ENCODE assay signal across 11 cellular contexts in genomic region chr7:47720141-47720906, GRCh38.
DNase-seq lines count a peak whose midpoint lies in the region; ATAC-seq and TF ChIP-seq lines count a peak whose summit lies in the region.
"Had no signal": no experiment of that assay in that cellular context is flagged by ENCODE, and none has a peak within 500 bp of the region (broad histone marks: within the 10 kb centered on the region; RNA-seq: fewer than 3 reads in every experiment).

No MANE protein-coding gene starts in this region.

- no peaks in the 10 kb centered on the region for H3K36me3 Mint-ChIP-seq in activated T-cell treated with anti-CD3 and anti-CD28 coated beads, Interleukin-2, amount 50 U/mL, for 24 hours (ENCODE audit: low read depth)
- no peaks in the 10 kb centered on the region for H3K36me3 Mint-ChIP-seq in activated CD8-positive, alpha-beta memory T cell treated with anti-CD3 and anti-CD28 coated beads, Interleukin-2, amount 10 ng/mL, durations not matched to agents 7 days and 5 days

- H3K27me3 Mint-ChIP-seq in activated T-cell treated with anti-CD3 and anti-CD28 coated beads, Interleukin-2, amount 50 U/mL, for 24 hours = no peaks in the 10 kb centered on the region
- no peaks in the 10 kb centered on the region for H3K27me3 Mint-ChIP-seq in activated CD8-positive, alpha-beta memory T cell treated with anti-CD3 and anti-CD28 coated beads, Interleukin-2, amount 10 ng/mL, durations not matched to agents 7 days and 5 days

- no peaks in the 10 kb centered on the region for H3K9me3 Mint-ChIP-seq in activated T-cell treated with anti-CD3 and anti-CD28 coated beads, Interleukin-2, amount 50 U/mL, for 24 hours
- H3K9me3 Mint-ChIP-seq in activated CD8-positive, alpha-beta memory T cell treated with anti-CD3 and anti-CD28 coated beads, Interleukin-2, amount 10 ng/mL, durations not matched to agents 7 days and 5 days (ENCODE audit: low read depth) = no peaks in the 10 kb centered on the region
- H3K9me3 Mint-ChIP-seq: T-helper 1 cell treated with Interleukin-12 subunit alpha and Interleukin-12 subunit beta and Interleukin-4 antibody, amounts not matched to agents 30 μg/mL and 1 μg/mL, for 36 hours had no signal

- H3K9me3 ChIP-seq in psoas muscle = no peaks in the 10 kb centered on the region
- H3K9me3 ChIP-seq: breast epithelium had no signal

- intact Hi-C loops in psoas muscle (cut with DNase I) = no loop called here

- H3K4me1 ChIP-seq in psoas muscle = no peaks in the 10 kb centered on the region

- H3K4me3 Mint-ChIP-seq in activated T-cell treated with anti-CD3 and anti-CD28 coated beads, Interleukin-2, amount 50 U/mL, for 24 hours = no peak overlapping the region
- H3K4me3 Mint-ChIP-seq in activated CD8-positive, alpha-beta memory T cell treated with anti-CD3 and anti-CD28 coated beads, Interleukin-2, amount 10 ng/mL, durations not matched to agents 7 days and 5 days = no peak overlapping the region
- H3K4me3 Mint-ChIP-seq: T-helper 1 cell treated with Interleukin-12 subunit alpha and Interleukin-12 subunit beta and Interleukin-4 antibody, amounts not matched to agents 30 μg/mL and 1 μg/mL, for 36 hours had no signal

- no peaks in the 10 kb centered on the region for H3K36me3 ChIP-seq in psoas muscle (ENCODE audit: insufficient read depth in 1 of 2, low read depth in 1 of 2)
- H3K36me3 ChIP-seq: breast epithelium had no signal

- peak; percentile 56 to 84 for DNase-seq in cardiac fibroblast (ENCODE audit: low read depth in 2 of 2)
- peak; percentile 69 to 79 for DNase-seq in psoas muscle
- DNase-seq in SKM-1 treated with dmso at 0.1 percent for 144 hours (lab: John Stamatoyannopoulos, UW; ENCODE audit: unreplicated experiment) = no peak
- DNase-seq in activated T-cell treated with anti-CD3 and anti-CD28 coated beads, Interleukin-2, amount 50 U/mL, for 24 hours = no peak
- no peak for DNase-seq in activated CD8-positive, alpha-beta memory T cell treated with anti-CD3 and anti-CD28 coated beads, Interleukin-2, amount 10 ng/mL, durations not matched to agents 7 days and 5 days

- no peak overlapping the region for H3K4me3 ChIP-seq in cardiac fibroblast (replicated peaks in 1 of 2; ENCODE audit: low read depth in 2 of 2, low read length in 2 of 2)
- H3K4me3 ChIP-seq in psoas muscle = no peak overlapping the region
- H3K4me3 ChIP-seq: breast epithelium, lung had no signal

- no peak overlapping the region for H3K27ac Mint-ChIP-seq in activated T-cell treated with anti-CD3 and anti-CD28 coated beads, Interleukin-2, amount 50 U/mL, for 24 hours
- no peak overlapping the region for H3K27ac Mint-ChIP-seq in activated CD8-positive, alpha-beta memory T cell treated with anti-CD3 and anti-CD28 coated beads, Interleukin-2, amount 10 ng/mL, durations not matched to agents 7 days and 5 days
- H3K27ac Mint-ChIP-seq: T-helper 1 cell treated with Interleukin-12 subunit alpha and Interleukin-12 subunit beta and Interleukin-4 antibody, amounts not matched to agents 30 μg/mL and 1 μg/mL, for 36 hours had no signal

- TF ChIP-seq CTCF in cardiac fibroblast (IDR thresholded peaks at IDR 0.05; ENCODE audit: low read depth, low read length) = no peak
- TF ChIP-seq CTCF in psoas muscle (IDR thresholded peaks at IDR 0.05) = no peak

- CTCF ChIA-PET in activated CD8-positive, alpha-beta memory T cell treated with anti-CD3 and anti-CD28 coated beads, Interleukin-2, amount 10 ng/mL, durations not matched to agents 7 days and 5 days (lab: Charles Lee) = no interaction called here

- no peaks in the 10 kb centered on the region for H3K4me1 Mint-ChIP-seq in activated T-cell treated with anti-CD3 and anti-CD28 coated beads, Interleukin-2, amount 50 U/mL, for 24 hours (ENCODE audit: low read depth)
- H3K4me1 Mint-ChIP-seq in activated CD8-positive, alpha-beta memory T cell treated with anti-CD3 and anti-CD28 coated beads, Interleukin-2, amount 10 ng/mL, durations not matched to agents 7 days and 5 days = no peaks in the 10 kb centered on the region

- no peak overlapping the region for H3K27ac ChIP-seq in psoas muscle

- ATAC-seq in GM18873 (IDR thresholded peaks at IDR 0.05; ENCODE audit: low FRiP score, unreplicated experiment) (peak; percentile 76), HG02943 (IDR thresholded peaks at IDR 0.05; ENCODE audit: low read depth, unreplicated experiment) (peak; percentile 92), psoas muscle (peak in 2 of 4 donors; percentile 33 to 41), esophagus mucosa (no peak)
- no peak for ATAC-seq in activated CD8-positive, alpha-beta memory T cell treated with anti-CD3 and anti-CD28 coated beads, Interleukin-2, amount 10 ng/mL, durations not matched to agents 7 days and 5 days

- H3K27me3 ChIP-seq in psoas muscle (ENCODE audit: insufficient read depth in 3 of 3, low read length in 2 of 3) = no peaks in the 10 kb centered on the region
- H3K27me3 ChIP-seq: breast epithelium had no signal

- 41 to 51% (median 43%) methylated on average over 12 of the region's 12 CpGs for WGBS in psoas muscle, 3 donors

Comparison
In these comparisons a context has a peak if more than half of its experiments do, and no peak if none do; other contexts are left out.
1. ATAC-seq: peak in GM18873 (single experiment) and HG02943 (single experiment); none in esophagus mucosa (single experiment) and activated CD8-positive, alpha-beta memory T cell treated with anti-CD3 and anti-CD28 coated beads, Interleukin-2, amount 10 ng/mL, durations not matched to agents 7 days and 5 days (single experiment).
2. DNase-seq: peak in cardiac fibroblast (2 of 2) and psoas muscle (2 of 2); none in SKM-1 treated with dmso at 0.1 percent for 144 hours (single experiment), activated T-cell treated with anti-CD3 and anti-CD28 coated beads, Interleukin-2, amount 50 U/mL, for 24 hours (single experiment) and activated CD8-positive, alpha-beta memory T cell treated with anti-CD3 and anti-CD28 coated beads, Interleukin-2, amount 10 ng/mL, durations not matched to agents 7 days and 5 days (single experiment).